In the genomic region with DNA sequence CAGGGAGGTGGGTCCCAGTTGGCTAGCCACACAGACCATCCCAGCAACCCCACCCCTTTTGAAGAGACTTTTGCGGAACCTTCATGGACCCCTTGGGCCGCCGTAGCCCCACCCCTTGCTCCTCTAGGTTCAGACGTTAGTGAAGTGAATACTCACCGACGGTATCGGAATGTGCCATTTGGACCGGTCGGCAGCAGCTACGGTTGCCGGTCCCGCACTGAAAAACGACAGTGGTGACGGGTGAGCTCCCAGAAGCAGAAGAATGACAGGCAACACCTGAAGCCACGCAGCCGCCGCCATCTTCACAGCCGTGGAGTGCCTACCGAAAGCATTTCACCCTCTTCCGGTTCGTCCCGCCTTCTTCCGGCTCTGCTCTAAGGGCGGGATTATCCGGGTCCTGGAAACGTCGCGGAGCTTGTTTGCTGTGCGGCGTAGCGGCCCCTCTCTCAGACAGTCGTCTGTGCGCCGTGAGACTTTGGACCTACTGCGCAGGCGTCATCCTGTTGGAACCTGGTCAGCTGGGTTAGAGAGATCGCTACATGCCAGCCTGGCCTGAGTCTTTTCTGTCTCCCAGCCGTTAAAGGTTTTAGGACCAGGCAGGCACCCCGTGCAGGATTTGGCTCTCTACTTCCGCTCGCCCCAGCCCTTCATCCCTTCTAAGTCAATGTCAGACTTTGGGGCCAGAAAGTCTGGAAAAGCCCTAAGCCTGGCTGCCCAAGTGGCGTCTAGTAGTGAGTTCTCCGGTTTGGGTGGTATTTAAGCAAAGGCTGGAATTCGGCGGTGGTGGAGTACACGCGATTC, we compare ENCODE assay signal across 8 cellular contexts. TPM values are rescaled to one million over a fixed set of nuclear protein-coding genes. Genes with fewer than 3 reads are reported as not detected.
DNase-seq lines count a peak whose midpoint lies in the region; ATAC-seq and TF ChIP-seq lines count a peak whose summit lies in the region.

A gene with protein sequence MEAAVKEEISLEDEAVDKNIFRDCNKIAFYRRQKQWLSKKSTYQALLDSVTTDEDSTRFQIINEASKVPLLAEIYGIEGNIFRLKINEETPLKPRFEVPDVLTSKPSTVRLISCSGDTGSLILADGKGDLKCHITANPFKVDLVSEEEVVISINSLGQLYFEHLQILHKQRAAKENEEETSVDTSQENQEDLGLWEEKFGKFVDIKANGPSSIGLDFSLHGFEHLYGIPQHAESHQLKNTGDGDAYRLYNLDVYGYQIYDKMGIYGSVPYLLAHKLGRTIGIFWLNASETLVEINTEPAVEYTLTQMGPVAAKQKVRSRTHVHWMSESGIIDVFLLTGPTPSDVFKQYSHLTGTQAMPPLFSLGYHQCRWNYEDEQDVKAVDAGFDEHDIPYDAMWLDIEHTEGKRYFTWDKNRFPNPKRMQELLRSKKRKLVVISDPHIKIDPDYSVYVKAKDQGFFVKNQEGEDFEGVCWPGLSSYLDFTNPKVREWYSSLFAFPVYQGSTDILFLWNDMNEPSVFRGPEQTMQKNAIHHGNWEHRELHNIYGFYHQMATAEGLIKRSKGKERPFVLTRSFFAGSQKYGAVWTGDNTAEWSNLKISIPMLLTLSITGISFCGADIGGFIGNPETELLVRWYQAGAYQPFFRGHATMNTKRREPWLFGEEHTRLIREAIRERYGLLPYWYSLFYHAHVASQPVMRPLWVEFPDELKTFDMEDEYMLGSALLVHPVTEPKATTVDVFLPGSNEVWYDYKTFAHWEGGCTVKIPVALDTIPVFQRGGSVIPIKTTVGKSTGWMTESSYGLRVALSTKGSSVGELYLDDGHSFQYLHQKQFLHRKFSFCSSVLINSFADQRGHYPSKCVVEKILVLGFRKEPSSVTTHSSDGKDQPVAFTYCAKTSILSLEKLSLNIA (N-terminal part only) (plus strand): TSS at position 103 of the 801 bp plus-strand sequence. CDS start 1,281 bp downstream, outside the sequence.
A gene with protein sequence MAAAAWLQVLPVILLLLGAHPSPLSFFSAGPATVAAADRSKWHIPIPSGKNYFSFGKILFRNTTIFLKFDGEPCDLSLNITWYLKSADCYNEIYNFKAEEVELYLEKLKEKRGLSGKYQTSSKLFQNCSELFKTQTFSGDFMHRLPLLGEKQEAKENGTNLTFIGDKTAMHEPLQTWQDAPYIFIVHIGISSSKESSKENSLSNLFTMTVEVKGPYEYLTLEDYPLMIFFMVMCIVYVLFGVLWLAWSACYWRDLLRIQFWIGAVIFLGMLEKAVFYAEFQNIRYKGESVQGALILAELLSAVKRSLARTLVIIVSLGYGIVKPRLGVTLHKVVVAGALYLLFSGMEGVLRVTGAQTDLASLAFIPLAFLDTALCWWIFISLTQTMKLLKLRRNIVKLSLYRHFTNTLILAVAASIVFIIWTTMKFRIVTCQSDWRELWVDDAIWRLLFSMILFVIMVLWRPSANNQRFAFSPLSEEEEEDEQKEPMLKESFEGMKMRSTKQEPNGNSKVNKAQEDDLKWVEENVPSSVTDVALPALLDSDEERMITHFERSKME (minus strand): TSS at position 335 of the 801 bp plus-strand sequence. CDS start 35 bp downstream, at position 300.

- WGBS in ovary, 3 donors = 0 to 1% (median 0%) methylated on average over 41 to 47 of the region's 47 CpGs
- 0% methylated on average over 21 to 43 of the region's 47 CpGs for WGBS in thyroid gland, 2 donors

- TF ChIP-seq POLR2A in ovary (IDR thresholded peaks at IDR 0.05) (peak; percentile 91), thyroid gland (IDR thresholded peaks at IDR 0.05) (peak in 1 of 2 donors; percentile 95)

- no peak for TF ChIP-seq CTCF in GM12864 (IDR thresholded peaks at IDR 0.05; ENCODE audit: low read depth, low read length, missing control alignments)
- no peak for TF ChIP-seq CTCF in ovary (IDR thresholded peaks at IDR 0.05)
- TF ChIP-seq CTCF in thyroid gland (IDR thresholded peaks at IDR 0.05) = no peak

- intact Hi-C loops in Right ventricle myocardium inferior (cut with DNase I) = loop anchor here (5.0 to 10.0 kb wide), 2 partner anchors 114 to 202 kb away; no protein-coding TSS in a partner anchor
- intact Hi-C loops in ovary (cut with DNase I) = no loop called here
- intact Hi-C loops in thyroid gland (cut with DNase I) = no loop called here

- H3K27ac ChIP-seq in ovary (peak within 1 kb of the TSS; percentile 92 to 98), thyroid gland (peak within 1 kb of the TSS; percentile 96 to 99 (median 98))

- peak; percentile 75 for TF ChIP-seq EP300 in ovary (IDR thresholded peaks at IDR 0.05)

- no peaks in the 10 kb centered on the region for H3K36me3 ChIP-seq in ovary
- H3K36me3 ChIP-seq in thyroid gland = no peaks in the 10 kb centered on the region

- peak; percentile 95 for DNase-seq in GM12864 (ENCODE audit: low read depth)
- peak; percentile 93 to 98 (median 94) for DNase-seq in NCI-H1417 (lab: John Stamatoyannopoulos, UW)
- peak; percentile 86 to 94 for DNase-seq in SW 1271 (lab: John Stamatoyannopoulos, UW)
- DNase-seq in activated naive CD8-positive, alpha-beta T cell treated with anti-CD3 and anti-CD28 coated beads, Interleukin-2, amount 50 U/mL, for 16 hours (ENCODE audit: low read depth, low spot score) = peak; percentile 91
- peak; percentile 98 for DNase-seq in Right ventricle myocardium inferior (ENCODE audit: missing footprints)
- DNase-seq in ovary = peak; percentile 95 to 96 (median 96)
- peak; percentile 99 for DNase-seq in thyroid gland

- ATAC-seq in HG02759 (IDR thresholded peaks at IDR 0.05; ENCODE audit: unreplicated experiment) (peak; percentile 95), Right ventricle myocardium inferior (peak; percentile 99)

- H3K4me3 ChIP-seq in GM12864 (ENCODE audit: low read depth, low read length) = peak within 1 kb of the TSS; percentile 95
- peak within 1 kb of the TSS; percentile 95 for H3K4me3 ChIP-seq in ovary
- peak within 1 kb of the TSS; percentile 18 to 65 (median 60) for H3K4me3 ChIP-seq in thyroid gland (replicated peaks in 1 of 3)

- H3K4me1 ChIP-seq in ovary (ENCODE audit: insufficient read depth) = peaks cover 5% of the 10 kb centered on the region
- peaks cover 21 to 36% of the 10 kb centered on the region in 2 donors for H3K4me1 ChIP-seq in thyroid gland

- H3K9me3 ChIP-seq in ovary (no peaks in the 10 kb centered on the region), thyroid gland (no peaks in the 10 kb centered on the region)

- no peaks in the 10 kb centered on the region for H3K27me3 ChIP-seq in ovary
- H3K27me3 ChIP-seq in thyroid gland = no peaks in the 10 kb centered on the region

RNA-seq across cellular contexts. Expression of the first gene that starts in this region (rescaled TPM):
- total RNA-seq in Right ventricle myocardium inferior (16.3 TPM), ovary (10 to 100 TPM; 13.7 to 31.5 (median 28.8) TPM), thyroid gland (10 to 100 TPM; 19.9 to 49.4 (median 22.2) TPM)
- polyA plus RNA-seq in ovary = 10 to 100 TPM in 1 of 2 donors, 1 to 10 TPM in 1; 10.0 to 28.1 TPM

RNA-seq across cellular contexts. Expression of the second gene that starts in this region (rescaled TPM):
- total RNA-seq in Right ventricle myocardium inferior (19.0 TPM), ovary (10 to 100 TPM; 31.4 to 53.3 (median 43.0) TPM), thyroid gland (100 to 1,000 TPM; 106 to 187 (median 125) TPM)
- polyA plus RNA-seq in ovary = 10 to 100 TPM; 34.1 to 74.3 TPM

Comparison
In these comparisons a context has a peak if more than half of its experiments do, and no peak if none do; other contexts are left out.
1. Peak in every context shown above with its lines: DNase-seq, ATAC-seq, H3K4me3 ChIP-seq and H3K27ac ChIP-seq.